In the genomic region with DNA sequence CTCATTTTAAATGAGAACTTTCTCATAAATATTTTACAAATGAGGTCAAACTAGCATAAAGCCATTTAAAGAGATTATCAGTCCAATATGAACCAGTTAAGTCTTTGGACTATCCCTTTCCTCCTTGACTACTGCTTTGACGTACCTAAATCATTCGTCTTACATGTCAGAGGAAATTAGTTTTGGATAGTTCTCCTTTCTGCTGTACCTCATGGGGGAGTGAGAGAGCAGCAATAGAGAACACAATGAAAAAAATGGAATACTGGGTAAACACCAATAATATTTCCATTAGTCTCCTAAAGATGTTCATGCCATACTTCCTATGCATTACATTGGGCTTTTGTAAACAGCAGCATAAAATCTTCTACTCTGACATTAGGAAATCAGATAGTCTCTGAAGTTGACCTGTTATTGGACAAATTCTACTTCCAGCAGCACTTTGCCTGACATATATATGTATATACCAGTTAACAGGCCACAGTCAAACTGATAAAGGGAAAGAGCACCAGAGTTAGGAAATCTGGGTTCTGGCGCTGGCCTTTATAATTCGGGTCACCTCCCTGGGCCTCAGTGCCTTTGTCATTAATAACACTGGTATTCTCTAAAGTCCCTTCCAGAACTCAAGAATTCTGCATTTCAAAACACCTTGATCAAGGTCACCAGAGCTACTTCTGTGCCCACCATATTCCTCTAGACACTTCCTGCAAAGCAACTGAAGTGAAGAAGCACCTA, we compare ENCODE assay signal across 9 cellular contexts. TPM values are rescaled to one million over a fixed set of nuclear protein-coding genes. Genes with fewer than 3 reads are reported as not detected.
DNase-seq lines count a peak whose midpoint lies in the region; ATAC-seq and TF ChIP-seq lines count a peak whose summit lies in the region.
"Had no signal": no experiment of that assay in that cellular context is flagged by ENCODE, and none has a peak within 500 bp of the region (broad histone marks: within the 10 kb centered on the region; RNA-seq: fewer than 3 reads in every experiment).

No MANE protein-coding gene starts in this region.

- H3K36me3 ChIP-seq in osteoblast (ENCODE audit: insufficient read depth, low read length): peaks cover 26% of the 10 kb centered on the region

- H3K4me3 ChIP-seq in LNCaP clone FGC (ENCODE audit: low read depth, low read length) (no peak overlapping the region), osteoblast (ENCODE audit: insufficient read depth, low read length) (no peak overlapping the region)

- peaks cover 7% of the 10 kb centered on the region for H3K4me1 ChIP-seq in osteoblast (ENCODE audit: insufficient read depth, low read length)

- DNase-seq in EL: peak; percentile 6
- DNase-seq in LNCaP clone FGC (ENCODE audit: low read depth): no peak
- peak; percentile 53 for DNase-seq in dermis blood vessel endothelial cell
- DNase-seq in osteoblast (ENCODE audit: insufficient read length, low spot score, missing footprints): peak; percentile 67
- DNase-seq in NCI-H1694 (lab: John Stamatoyannopoulos, UW): no peak
- DNase-seq in hippocampal formation (lab: John Stamatoyannopoulos, UW): no peak
- no peak for DNase-seq in activated CD4-positive, alpha-beta T cell treated with anti-CD3 and anti-CD28 coated beads for 48 hours
- DNase-seq: activated T-cell treated with anti-CD3 and anti-CD28 coated beads, Interleukin-2, amount 50 U/mL, for 24 hours had no signal

- TF ChIP-seq CTCF in LNCaP clone FGC (IDR thresholded peaks at IDR 0.05; ENCODE audit: control insufficient read depth, extremely low read depth, insufficient read depth) (peak; percentile 73), osteoblast (IDR thresholded peaks at IDR 0.05; ENCODE audit: extremely low read depth, low read depth, low read length) (peak; percentile 57)

- no peaks in the 10 kb centered on the region for H3K27me3 ChIP-seq in osteoblast (ENCODE audit: insufficient read depth, low read length)

- H4K20me1 ChIP-seq in osteoblast (ENCODE audit: insufficient read depth, low read length): no peaks in the 10 kb centered on the region

- no peaks in the 10 kb centered on the region for H3K9me3 ChIP-seq in osteoblast (ENCODE audit: low read depth, low read length)

- H3K4me2 ChIP-seq in osteoblast (ENCODE audit: insufficient read depth, low read length): no peak overlapping the region

- H3K27ac ChIP-seq in osteoblast (ENCODE audit: low read depth, low read length): no peak overlapping the region

- no peak for ATAC-seq in GM18858 (IDR thresholded peaks at IDR 0.05; ENCODE audit: unreplicated experiment)

- H3K79me2 ChIP-seq in osteoblast (ENCODE audit: insufficient read depth, low read length): no peaks in the 10 kb centered on the region

- no peak overlapping the region for H2AFZ ChIP-seq in osteoblast (ENCODE audit: low read length)

RNA-seq across cellular contexts. Expression of gene TIMMDC1, which starts 26.8 kb away (rescaled TPM):
- 35.3 and 38.8 TPM in 2 replicates for total RNA-seq in dermis blood vessel endothelial cell
- total RNA-seq in osteoblast: 59.4 and 60.1 TPM in 2 replicates

RNA-seq across cellular contexts. Expression of gene CD80, which starts 34.3 kb away (rescaled TPM):
- 0.14 and 0.17 TPM in 2 replicates for total RNA-seq in dermis blood vessel endothelial cell
- total RNA-seq in osteoblast: 2.5 and 3.2 TPM in 2 replicates

RNA-seq across cellular contexts. Expression of gene ADPRH, which starts 54.2 kb away (rescaled TPM):
- 11.9 and 15.3 TPM in 2 replicates for total RNA-seq in dermis blood vessel endothelial cell
- total RNA-seq in osteoblast: 7.2 and 8.3 TPM in 2 replicates

RNA-seq across cellular contexts. Expression of gene POGLUT1, which starts 56.3 kb away (rescaled TPM):
- total RNA-seq in dermis blood vessel endothelial cell (20.2 and 27.9 TPM in 2 replicates), osteoblast (17.7 and 19.4 TPM in 2 replicates)

Comparison
In these comparisons a context has a peak if more than half of its experiments do, and no peak if none do; other contexts are left out.
1. DNase-seq: peak in EL (single experiment), dermis blood vessel endothelial cell (single experiment) and osteoblast (single experiment); none in LNCaP clone FGC (single experiment), NCI-H1694 (single experiment), hippocampal formation (0 of 2) and activated CD4-positive, alpha-beta T cell treated with anti-CD3 and anti-CD28 coated beads for 48 hours (single experiment).